ENCODE assay signal across 20 cellular contexts in genomic region chr4:53907772-53908171, GRCh38.
DNase-seq lines count a peak whose midpoint lies in the region; ATAC-seq and TF ChIP-seq lines count a peak whose summit lies in the region.
"Had no signal": no experiment of that assay in that cellular context is flagged by ENCODE, and none has a peak within 500 bp of the region (broad histone marks: within the 10 kb centered on the region; RNA-seq: fewer than 3 reads in every experiment).

No MANE protein-coding gene starts in this region.

- DNase-seq in mammary epithelial cell (peak; percentile 82), breast epithelium (ENCODE audit: low spot score in 2 of 2) (no peak), epithelial cell of esophagus (ENCODE audit: low read depth) (peak; percentile 72), mesenchymal stem cell (no peak), neural progenitor cell (ENCODE audit: low spot score) (no peak), dorsolateral prefrontal cortex (no peak)
- DNase-seq: BE2C; CD4-positive, CD25-positive, alpha-beta regulatory T cell; COR-L47; DMS153; GF-D8; KBM-7; NCI-H1105; NCI-H1694; NCI-H2081 treated with DMSO at 0.1 percent for 48 hours; NCI-H510A; NCI-H82; RPMI8226 had no signal

- H2BK12ac ChIP-seq in mesenchymal stem cell (ENCODE audit: low read length in 2 of 2) = peak overlapping the region; percentile 11 to 94

- intact Hi-C loops in mammary epithelial cell (cut with micrococcal nuclease) = loop anchor here (1.0 to 10.0 kb wide), 11 partner anchors 18 to 1673 kb away; no protein-coding TSS in a partner anchor
- intact Hi-C loops in breast epithelium (cut with DNase I; ENCODE audit: low total_unique reads) = no loop called here
- intact Hi-C loops in dorsolateral prefrontal cortex (cut with DNase I) = loop anchor here (2.0 to 10.0 kb wide), 4 partner anchors 193 to 325 kb away; no protein-coding TSS in a partner anchor

- H2BK5ac ChIP-seq in mesenchymal stem cell (ENCODE audit: low read depth, low read length, poor library complexity, severe bottlenecking) = no peak overlapping the region

- H3K4me1 ChIP-seq in mammary epithelial cell (ENCODE audit: insufficient read depth, low read length) = peaks cover 43% of the 10 kb centered on the region
- peaks cover 0 to 5% of the 10 kb centered on the region in 2 donors for H3K4me1 ChIP-seq in breast epithelium
- no peaks in the 10 kb centered on the region for H3K4me1 ChIP-seq in mesenchymal stem cell (ENCODE audit: control insufficient read depth, insufficient read depth, low read depth, low read length)
- peaks cover 11% of the 10 kb centered on the region for H3K4me1 ChIP-seq in neural progenitor cell
- H3K4me1 ChIP-seq: BE2C had no signal

- TF ChIP-seq POLR2A in breast epithelium (IDR thresholded peaks at IDR 0.05) = no peak

- H3K36me3 Mint-ChIP-seq in neural progenitor cell = no peaks in the 10 kb centered on the region
- H3K36me3 Mint-ChIP-seq: CD4-positive, CD25-positive, alpha-beta regulatory T cell had no signal

- no peaks in the 10 kb centered on the region for H3K9me3 Mint-ChIP-seq in neural progenitor cell
- H3K9me3 Mint-ChIP-seq: CD4-positive, CD25-positive, alpha-beta regulatory T cell had no signal

- 1% methylated on average over 5 of the region's 5 CpGs for WGBS in mammary epithelial cell (ENCODE audit: low coverage, missing lambda C conversion rate)
- 95% methylated on average over 4 of the region's 5 CpGs for WGBS in mesenchymal stem cell

- H3K9me3 ChIP-seq in mammary epithelial cell (replicated peaks; ENCODE audit: insufficient read depth, low read length) (no peaks in the 10 kb centered on the region), breast epithelium (no peaks in the 10 kb centered on the region), mesenchymal stem cell (ENCODE audit: control insufficient read depth, low read length) (no peaks in the 10 kb centered on the region), neural progenitor cell (ENCODE audit: low read depth) (no peaks in the 10 kb centered on the region)
- H3K9me3 ChIP-seq: BE2C had no signal

- no peak overlapping the region for H3K4me3 Mint-ChIP-seq in neural progenitor cell
- H3K4me3 Mint-ChIP-seq: CD4-positive, CD25-positive, alpha-beta regulatory T cell had no signal

- dilution Hi-C loops in mammary epithelial cell (cut with HindIII; ENCODE audit: low sequenced_read_pairs) = loop anchor here (5.0 kb wide), 2 partner anchors 80 to 310 kb away; no protein-coding TSS in a partner anchor

- H3K4me3 ChIP-seq in mammary epithelial cell (replicated peaks in 1 of 3; ENCODE audit: insufficient read depth in 1 of 3, low read depth in 2 of 3, low read length in 3 of 3) (no peak overlapping the region), breast epithelium (no peak overlapping the region), epithelial cell of esophagus (ENCODE audit: low read length) (no peak overlapping the region), mesenchymal stem cell (ENCODE audit: insufficient read depth in 1 of 2, low read depth in 1 of 2, low read length in 2 of 2) (no peak overlapping the region), neural progenitor cell (no peak overlapping the region), dorsolateral prefrontal cortex (no peak overlapping the region)

- no peak overlapping the region for H3K27ac Mint-ChIP-seq in neural progenitor cell
- H3K27ac Mint-ChIP-seq: CD4-positive, CD25-positive, alpha-beta regulatory T cell had no signal

- no peak overlapping the region for H2AK5ac ChIP-seq in mesenchymal stem cell (ENCODE audit: low read length, severe bottlenecking)

- no peaks in the 10 kb centered on the region for H3F3A ChIP-seq in neural progenitor cell (ENCODE audit: low read depth)

- H3K4ac ChIP-seq in mesenchymal stem cell (ENCODE audit: low read depth in 1 of 2, low read length in 2 of 2) = no peak overlapping the region

- H2AFZ ChIP-seq in mammary epithelial cell (ENCODE audit: low read depth, low read length) (no peak overlapping the region), mesenchymal stem cell (ENCODE audit: low read depth, low read length) (no peak overlapping the region), neural progenitor cell (replicated peaks) (no peak overlapping the region)

- H3K27ac ChIP-seq in mammary epithelial cell (ENCODE audit: insufficient read depth, low read depth, low read length) = no peak overlapping the region
- H3K27ac ChIP-seq in breast epithelium = no peak overlapping the region
- H3K27ac ChIP-seq in mesenchymal stem cell (ENCODE audit: low read length, poor library complexity, severe bottlenecking) = no peak overlapping the region
- no peak overlapping the region for H3K27ac ChIP-seq in neural progenitor cell
- H3K27ac ChIP-seq in dorsolateral prefrontal cortex = no peak overlapping the region

- ATAC-seq in HG03108 (IDR thresholded peaks at IDR 0.05; ENCODE audit: unreplicated experiment) (no peak), GM21526 (IDR thresholded peaks at IDR 0.05; ENCODE audit: low FRiP score, unreplicated experiment) (no peak)

- H2BK15ac ChIP-seq in mesenchymal stem cell (ENCODE audit: low read depth, poor library complexity, severe bottlenecking) = no peak overlapping the region

- TF ChIP-seq CTCF in mammary epithelial cell (conservative IDR thresholded peaks at IDR 0.05 in 1 of 2, IDR thresholded peaks at IDR 0.05 in 1 of 2; ENCODE audit: extremely low read depth in 1 of 2, insufficient read depth in 1 of 2, low read depth in 1 of 2, low read length in 2 of 2) (no peak), breast epithelium (IDR thresholded peaks at IDR 0.05) (no peak), epithelial cell of esophagus (IDR thresholded peaks at IDR 0.05; ENCODE audit: insufficient read depth, low read depth, low read length, missing control alignments) (no peak), neural progenitor cell (IDR thresholded peaks at IDR 0.05) (no peak), dorsolateral prefrontal cortex (IDR thresholded peaks at IDR 0.05 in 54 of 56, conservative IDR thresholded peaks at IDR 0.05 in 2 of 56; ENCODE audit: low read depth in 1 of 56, partially characterized antibody in 56 of 56) (no peak)

- no peaks in the 10 kb centered on the region for H3K79me1 ChIP-seq in mesenchymal stem cell (replicated peaks; ENCODE audit: low read length, poor library complexity, severe bottlenecking)

- peak overlapping the region; percentile 73 for H3K4me2 ChIP-seq in mammary epithelial cell (ENCODE audit: insufficient read depth, low read depth, low read length)
- H3K4me2 ChIP-seq in mesenchymal stem cell (ENCODE audit: low read length, poor library complexity, severe bottlenecking) = no peak overlapping the region
- no peak overlapping the region for H3K4me2 ChIP-seq in neural progenitor cell

- H3K4me1 Mint-ChIP-seq in neural progenitor cell = peaks cover 33% of the 10 kb centered on the region

- H3K18ac ChIP-seq in mesenchymal stem cell (ENCODE audit: low read depth in 1 of 2, low read length in 2 of 2) = no peak overlapping the region

- H4K20me1 ChIP-seq in mammary epithelial cell (ENCODE audit: insufficient read depth, low read length) = no peaks in the 10 kb centered on the region
- H4K20me1 ChIP-seq in neural progenitor cell (ENCODE audit: low read depth) = no peaks in the 10 kb centered on the region

- peak overlapping the region; percentile 15 for H2BK120ac ChIP-seq in mesenchymal stem cell (ENCODE audit: low read depth, low read length)

- H4K8ac ChIP-seq in mesenchymal stem cell (ENCODE audit: low read length) = peak overlapping the region; percentile 19

- no peaks in the 10 kb centered on the region for H3K27me3 ChIP-seq in mammary epithelial cell (ENCODE audit: insufficient read depth, low read length)
- no peaks in the 10 kb centered on the region for H3K27me3 ChIP-seq in breast epithelium
- H3K27me3 ChIP-seq in mesenchymal stem cell (ENCODE audit: control insufficient read depth in 1 of 2, insufficient read depth in 1 of 2, low read length in 2 of 2) = no peaks in the 10 kb centered on the region
- H3K27me3 ChIP-seq in neural progenitor cell = peaks cover 12% of the 10 kb centered on the region
- peaks cover 0 to 40% (median 4%) of the 10 kb centered on the region in 45 donors for H3K27me3 ChIP-seq in dorsolateral prefrontal cortex
- H3K27me3 ChIP-seq: BE2C had no signal

- in situ Hi-C loops in mammary epithelial cell (cut with MboI; ENCODE audit: low sequenced_read_pairs in 2 of 2) = loop anchor here in 1 of 2 donors (5.0 kb wide), 1 partner anchor 320 kb away; the partner anchor contains the start of gene PDGFRA

- no TSS peak for BruUV-seq in mammary epithelial cell (replicated peaks; lab: Mats Ljungman, UMichigan)

- H3K23ac ChIP-seq in mesenchymal stem cell (ENCODE audit: low read length in 2 of 2) = no peak overlapping the region

- peaks cover 5% of the 10 kb centered on the region for H3K27me3 Mint-ChIP-seq in neural progenitor cell (ENCODE audit: insufficient read depth, low read depth)

- H3K9ac ChIP-seq in mammary epithelial cell (ENCODE audit: insufficient read depth, low read length) (no peak overlapping the region), mesenchymal stem cell (ENCODE audit: low read length) (peak overlapping the region; percentile 84), neural progenitor cell (no peak overlapping the region)

- H3K36me3 ChIP-seq in mammary epithelial cell (ENCODE audit: insufficient read depth, low read length) = no peaks in the 10 kb centered on the region
- H3K36me3 ChIP-seq in breast epithelium = no peaks in the 10 kb centered on the region
- no peaks in the 10 kb centered on the region for H3K36me3 ChIP-seq in mesenchymal stem cell (ENCODE audit: control insufficient read depth in 1 of 2, insufficient read depth in 2 of 2, low read depth in 1 of 2, low read length in 2 of 2)
- no peaks in the 10 kb centered on the region for H3K36me3 ChIP-seq in neural progenitor cell
- H3K36me3 ChIP-seq: BE2C had no signal

- H3K79me2 ChIP-seq in mammary epithelial cell (ENCODE audit: insufficient read depth, low read length) (no peaks in the 10 kb centered on the region), neural progenitor cell (ENCODE audit: low read depth) (no peaks in the 10 kb centered on the region)

- CTCF ChIA-PET in mammary epithelial cell (lab: Charles Lee; ENCODE audit: low non-redundant PET) = interaction anchor here (0.6 to 1.5 kb wide), 3 partner anchors 22 to 325 kb away, joined by 4 to 5 read pairs (median 4); no protein-coding TSS in a partner anchor

- peak overlapping the region; percentile 18 for H4K91ac ChIP-seq in mesenchymal stem cell (ENCODE audit: low read length)

- H3K14ac ChIP-seq in mesenchymal stem cell (ENCODE audit: low read length in 2 of 2) = no peak overlapping the region

Comparison
In these comparisons a context has a peak if more than half of its experiments do, and no peak if none do; other contexts are left out.
1. DNase-seq: peak in mammary epithelial cell (single experiment) and epithelial cell of esophagus (single experiment); none in breast epithelium (0 of 2), mesenchymal stem cell (single experiment), neural progenitor cell (single experiment) and dorsolateral prefrontal cortex (0 of 10).